In the genomic region with DNA sequence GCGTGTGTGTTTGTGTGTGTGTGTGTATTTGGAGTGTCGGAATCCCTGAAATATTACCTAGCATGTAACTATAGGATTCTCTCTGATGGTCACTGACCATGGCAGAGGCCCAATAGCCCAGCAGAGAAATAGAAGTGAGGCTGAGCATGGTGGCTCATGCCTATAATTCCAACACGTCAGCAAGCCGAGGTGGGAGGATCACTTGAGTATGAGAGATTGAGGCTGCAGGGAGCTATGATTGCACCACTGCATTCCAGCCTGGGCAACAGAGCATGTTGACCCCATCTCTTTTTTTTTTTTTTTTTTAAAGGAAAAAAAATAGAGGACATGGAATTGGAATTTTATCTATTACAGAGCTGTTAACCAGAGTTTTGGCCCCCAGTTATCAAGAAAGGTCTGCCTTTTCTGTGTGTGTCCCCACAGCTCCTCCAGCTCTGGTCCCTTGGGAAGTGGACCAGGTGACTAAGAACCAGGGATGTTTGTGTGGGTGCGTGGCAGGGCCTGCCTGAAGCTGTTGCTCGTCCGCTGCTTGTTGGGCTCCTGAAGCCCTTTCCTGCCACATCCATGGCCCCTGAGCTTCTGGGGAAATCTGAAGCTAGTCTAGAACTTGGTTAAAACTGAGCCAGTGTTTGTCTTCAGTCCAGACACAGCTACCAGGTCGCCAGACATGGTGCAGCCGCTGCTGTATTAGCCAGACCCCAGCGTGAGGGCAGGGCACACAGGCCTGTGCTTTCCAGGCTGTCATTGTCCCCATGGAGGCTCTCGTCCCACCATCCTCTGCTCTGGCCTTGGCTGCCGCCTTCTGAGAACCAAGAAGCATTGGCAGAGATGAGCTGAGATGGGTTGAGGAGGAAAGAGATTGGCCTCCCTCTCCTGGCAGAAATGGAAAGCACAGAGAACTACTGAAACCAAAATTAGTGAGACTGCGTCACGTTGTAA, we compare ENCODE assay signal across 8 cellular contexts. TPM values are rescaled to one million over a fixed set of nuclear protein-coding genes. Genes with fewer than 3 reads are reported as not detected.
DNase-seq lines count a peak whose midpoint lies in the region; ATAC-seq and TF ChIP-seq lines count a peak whose summit lies in the region.

No MANE protein-coding gene starts in this region.

- TF ChIP-seq CTCF in coronary artery (IDR thresholded peaks at IDR 0.05): peak; percentile 56

- H3K4me3 ChIP-seq in coronary artery: peak overlapping the region; percentile 41

- ATAC-seq in HG02885 (IDR thresholded peaks at IDR 0.05; ENCODE audit: poor library complexity, unreplicated experiment) (no peak), HG02571 (IDR thresholded peaks at IDR 0.05; ENCODE audit: unreplicated experiment) (no peak)

- DNase-seq in G401 (ENCODE audit: low spot score) (peak; percentile 93), NCI-H524 (lab: John Stamatoyannopoulos, UW) (peak; percentile 70 to 82), coronary artery (ENCODE audit: low spot score) (no peak), lung microvascular endothelial cell (ENCODE audit: low read depth in 2 of 2) (peak; percentile 7 to 35), NCI-H128 (lab: John Stamatoyannopoulos, UW; ENCODE audit: unreplicated experiment) (no peak), D341Med (ENCODE audit: low spot score) (no peak)

- in situ Hi-C loops in G401 (cut with HindIII; ENCODE audit: low sequenced_read_pairs): no loop called here

- H3K27ac ChIP-seq in coronary artery: peak overlapping the region in 1 of 2 donors; percentile 19

RNA-seq across cellular contexts. Expression of gene CAPN9, which starts 25.5 kb away (rescaled TPM):
- 0.20 TPM in 1 of 2 replicates, not detected in the other for total RNA-seq in G401 (2014; rRNA removed; shearing (Covaris generic))
- total RNA-seq in lung microvascular endothelial cell: not detected in 2 replicates

RNA-seq across cellular contexts. Expression of gene AGT, which starts 58.8 kb away (rescaled TPM):
- total RNA-seq in G401 (2014; rRNA removed; shearing (Covaris generic)): not detected in 2 replicates
- not detected in 2 replicates for total RNA-seq in lung microvascular endothelial cell

Comparison
In these comparisons a context has a peak if more than half of its experiments do, and no peak if none do; other contexts are left out.
1. DNase-seq: peak in G401 (single experiment), NCI-H524 (2 of 2) and lung microvascular endothelial cell (2 of 2); none in coronary artery (single experiment), NCI-H128 (single experiment) and D341Med (single experiment).